Comparison of ENCODE assay signal across 20 cellular contexts in genomic region chr6:34523441-34524206, GRCh38. TPM values are rescaled to one million over a fixed set of nuclear protein-coding genes. Genes with fewer than 3 reads are reported as not detected.
"Had no signal": no experiment of that assay in that cellular context is flagged by ENCODE, and none has a peak within 500 bp of the region (broad histone marks: within the 10 kb centered on the region; RNA-seq: fewer than 3 reads in every experiment).

No MANE protein-coding gene starts in this region.

- DNase-seq: activated CD4-positive, alpha-beta memory T cell treated with anti-CD3 and anti-CD28 coated beads, Interleukin-2, amount 10 ng/mL, durations not matched to agents 7 days and 5 days; activated CD4-positive, alpha-beta T cell treated with anti-CD3 and anti-CD28 coated beads for 36 hours; activated gamma-delta T cell; activated T-cell treated with anti-CD3 and anti-CD28 coated beads, Interleukin-2, amount 50 U/mL, for 4 hours; effector CD4-positive, alpha-beta T cell; foreskin melanocyte; mucosa of descending colon; naive thymus-derived CD4-positive, alpha-beta T cell; nucleus accumbens; stimulated activated naive CD8-positive, alpha-beta T cell treated with anti-CD3 and anti-CD28 coated beads, Interleukin-15, amount 100 ng/mL, for 72 hours; upper lobe of left lung had no signal

- H3K4me3 ChIP-seq: coronary artery, mucosa of descending colon, smooth muscle cell, upper lobe of left lung had no signal

- H3K9me3 ChIP-seq: mucosa of descending colon, upper lobe of left lung had no signal

- H3K9me3 Mint-ChIP-seq: activated CD4-positive, alpha-beta memory T cell treated with anti-CD3 and anti-CD28 coated beads, Interleukin-2, amount 10 ng/mL, durations not matched to agents 7 days and 5 days; activated naive CD4-positive, alpha-beta T cell treated with anti-CD3 and anti-CD28 coated beads, Interleukin-2, amount 50 U/mL, for 72 hours; activated T-cell treated with anti-CD3 and anti-CD28 coated beads, Interleukin-2, amount 50 U/mL, for 4 hours; memory B cell; naive thymus-derived CD4-positive, alpha-beta T cell; stimulated activated naive CD8-positive, alpha-beta T cell treated with anti-CD3 and anti-CD28 coated beads, Interleukin-15, amount 100 ng/mL, for 72 hours had no signal

- H3K36me3 Mint-ChIP-seq: activated naive CD4-positive, alpha-beta T cell treated with anti-CD3 and anti-CD28 coated beads, Interleukin-2, amount 50 U/mL, for 72 hours; memory B cell; naive thymus-derived CD4-positive, alpha-beta T cell had no signal

- ATAC-seq: activated CD4-positive, alpha-beta T cell treated with anti-CD3 and anti-CD28 coated beads for 36 hours; activated naive CD4-positive, alpha-beta T cell treated with anti-CD3 and anti-CD28 coated beads, Interleukin-2, amount 50 U/mL, for 72 hours; activated T-cell treated with anti-CD3 and anti-CD28 coated beads, Interleukin-2, amount 50 U/mL, for 4 hours; left lobe of liver; mucosa of descending colon; naive thymus-derived CD4-positive, alpha-beta T cell; right cardiac atrium; stimulated activated naive CD8-positive, alpha-beta T cell treated with anti-CD3 and anti-CD28 coated beads, Interleukin-15, amount 100 ng/mL, for 72 hours had no signal

- H3K27me3 ChIP-seq: upper lobe of left lung had no signal

- H3K27ac Mint-ChIP-seq: activated CD4-positive, alpha-beta memory T cell treated with anti-CD3 and anti-CD28 coated beads, Interleukin-2, amount 10 ng/mL, durations not matched to agents 7 days and 5 days; activated CD4-positive, alpha-beta T cell treated with anti-CD3 and anti-CD28 coated beads for 36 hours; activated naive CD4-positive, alpha-beta T cell treated with anti-CD3 and anti-CD28 coated beads, Interleukin-2, amount 50 U/mL, for 72 hours; memory B cell; stimulated activated naive CD8-positive, alpha-beta T cell treated with anti-CD3 and anti-CD28 coated beads, Interleukin-15, amount 100 ng/mL, for 72 hours had no signal

- H3K27me3 Mint-ChIP-seq: activated CD4-positive, alpha-beta T cell treated with anti-CD3 and anti-CD28 coated beads for 36 hours; stimulated activated naive CD8-positive, alpha-beta T cell treated with anti-CD3 and anti-CD28 coated beads, Interleukin-15, amount 100 ng/mL, for 72 hours had no signal

- H3K4me2 ChIP-seq: smooth muscle cell had no signal

- H3K4me3 Mint-ChIP-seq: activated CD4-positive, alpha-beta memory T cell treated with anti-CD3 and anti-CD28 coated beads, Interleukin-2, amount 10 ng/mL, durations not matched to agents 7 days and 5 days; activated CD4-positive, alpha-beta T cell treated with anti-CD3 and anti-CD28 coated beads for 36 hours; activated T-cell treated with anti-CD3 and anti-CD28 coated beads, Interleukin-2, amount 50 U/mL, for 4 hours; memory B cell; naive thymus-derived CD4-positive, alpha-beta T cell; stimulated activated naive CD8-positive, alpha-beta T cell treated with anti-CD3 and anti-CD28 coated beads, Interleukin-15, amount 100 ng/mL, for 72 hours had no signal

- H3K36me3 ChIP-seq: upper lobe of left lung had no signal

- H3K27ac ChIP-seq: coronary artery, upper lobe of left lung had no signal

RNA-seq across cellular contexts. Expression of gene SPDEF, which starts 32.5 kb away (rescaled TPM):
- total RNA-seq: activated CD4-positive, alpha-beta memory T cell treated with anti-CD3 and anti-CD28 coated beads, Interleukin-2, amount 10 ng/mL, durations not matched to agents 7 days and 5 days; smooth muscle cell; T-helper 1 cell treated with Interleukin-12 subunit alpha and Interleukin-12 subunit beta and Interleukin-4 antibody, amounts not matched to agents 30 ng/mL and 1 ng/mL, for 36 hours; temporal lobe had no signal
- polyA plus RNA-seq: naive thymus-derived CD4-positive, alpha-beta T cell had no signal

RNA-seq across cellular contexts. Expression of gene PACSIN1, which starts 57.7 kb away (rescaled TPM):
- total RNA-seq: left lobe of liver, smooth muscle cell had no signal
- polyA plus RNA-seq: fibroblast of lung, smooth muscle cell had no signal
